Comparison of ENCODE assay signal across 9 cellular contexts in the genomic region with DNA sequence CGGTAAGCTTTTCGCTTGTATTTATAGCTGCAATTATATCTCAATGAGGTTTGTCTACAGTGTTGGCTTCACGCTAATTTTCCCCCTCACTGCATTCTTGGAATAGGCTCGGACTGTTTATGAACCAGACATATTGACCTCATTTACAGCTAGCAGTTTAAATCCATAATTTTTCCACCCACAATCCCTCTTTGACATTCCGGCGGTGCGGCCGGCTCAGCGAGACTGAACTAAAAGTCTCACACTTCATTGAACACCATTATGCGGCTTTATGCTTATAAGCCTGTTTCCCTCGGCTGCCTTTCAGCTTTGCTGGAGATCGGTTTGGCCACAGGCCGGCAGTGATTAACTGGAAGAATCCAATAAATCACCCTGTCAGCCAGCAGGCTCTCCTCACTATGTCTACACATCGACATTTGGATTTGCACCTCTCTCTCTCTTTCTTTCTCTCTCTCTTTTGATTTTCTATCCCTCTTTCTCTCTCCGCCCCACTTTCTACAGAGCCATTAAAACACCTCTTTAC.
A peak's percentile ranks its signal among the peaks of the same experiment; 100 is the strongest.
DNase-seq lines count a peak whose midpoint lies in the region; ATAC-seq and TF ChIP-seq lines count a peak whose summit lies in the region.
"Had no signal": no experiment of that assay in that cellular context is flagged by ENCODE, and none has a peak within 500 bp of the region (broad histone marks: within the 10 kb centered on the region; RNA-seq: fewer than 3 reads in every experiment).

No MANE protein-coding gene starts in this region.

- intact Hi-C loops in sigmoid colon (cut with DNase I), result no loop called here
- intact Hi-C loops in CD4-positive, alpha-beta T cell (cut with DNase I, micrococcal nuclease), result no loop called here

- DNase-seq in GM04504 (ENCODE audit: low read depth) (peak; percentile 87), NCI-H510A (lab: John Stamatoyannopoulos, UW) (peak; percentile 33), fibroblast of the aortic adventitia (ENCODE audit: low read depth) (peak; percentile 23), sigmoid colon (no peak), NAMALWA (ENCODE audit: low spot score) (no peak), NCI-H345 (lab: John Stamatoyannopoulos, UW) (no peak)
- no peak for DNase-seq in CD4-positive, alpha-beta T cell
- no peak for DNase-seq in activated naive CD4-positive, alpha-beta T cell treated with anti-CD3 and anti-CD28 coated beads, Interleukin-2, amount 50 U/mL, for 72 hours (ENCODE audit: low spot score in 2 of 2)
- DNase-seq: stimulated activated CD8-positive, alpha-beta memory T cell treated with anti-CD3 and anti-CD28 coated beads, Interleukin-4, amount 100 ng/mL, for 48 hours had no signal

- H3K4me3 ChIP-seq in fibroblast of the aortic adventitia (ENCODE audit: low read depth, low read length) (no peak overlapping the region), sigmoid colon (peak overlapping the region in 3 of 4 donors; percentile 5 to 25 (median 20))

- no peaks in the 10 kb centered on the region for H3K36me3 ChIP-seq in sigmoid colon

- peaks cover 0 to 20% (median 7%) of the 10 kb centered on the region in 4 donors for H3K4me1 ChIP-seq in sigmoid colon

- H3K4me1 Mint-ChIP-seq in CD4-positive, alpha-beta T cell (ENCODE audit: low read depth), result no peaks in the 10 kb centered on the region

- H3K4me3 Mint-ChIP-seq in CD4-positive, alpha-beta T cell, result no peak overlapping the region

- H3K9me3 Mint-ChIP-seq in CD4-positive, alpha-beta T cell, result no peaks in the 10 kb centered on the region
- H3K9me3 Mint-ChIP-seq in activated naive CD4-positive, alpha-beta T cell treated with anti-CD3 and anti-CD28 coated beads, Interleukin-2, amount 50 U/mL, for 72 hours, result no peaks in the 10 kb centered on the region

- 8 to 24% methylated on average over 15 of the region's 15 CpGs for WGBS in sigmoid colon, 2 donors

- no peak for ATAC-seq in CD4-positive, alpha-beta T cell (ENCODE audit: poor library complexity)
- ATAC-seq in activated naive CD4-positive, alpha-beta T cell treated with anti-CD3 and anti-CD28 coated beads, Interleukin-2, amount 50 U/mL, for 72 hours, result no peak

- TF ChIP-seq POLR2A in sigmoid colon (IDR thresholded peaks at IDR 0.05), result no peak

- no peak overlapping the region for H3K27ac Mint-ChIP-seq in CD4-positive, alpha-beta T cell
- no peak overlapping the region for H3K27ac Mint-ChIP-seq in activated naive CD4-positive, alpha-beta T cell treated with anti-CD3 and anti-CD28 coated beads, Interleukin-2, amount 50 U/mL, for 72 hours

- no peak for TF ChIP-seq CTCF in fibroblast of the aortic adventitia (IDR thresholded peaks at IDR 0.05; ENCODE audit: insufficient read depth, low read length)
- no peak for TF ChIP-seq CTCF in sigmoid colon (IDR thresholded peaks at IDR 0.05)
- no peak for TF ChIP-seq CTCF in CD4-positive, alpha-beta T cell (IDR thresholded peaks at IDR 0.05)

- H3K27me3 ChIP-seq in sigmoid colon, result peaks cover 0 to 30% (median 12%) of the 10 kb centered on the region in 3 donors
- peaks cover 9% of the 10 kb centered on the region for H3K27me3 ChIP-seq in CD4-positive, alpha-beta T cell (ENCODE audit: control insufficient read depth, insufficient read depth, low read length)

- H3K36me3 Mint-ChIP-seq in CD4-positive, alpha-beta T cell (ENCODE audit: low read depth), result no peaks in the 10 kb centered on the region
- no peaks in the 10 kb centered on the region for H3K36me3 Mint-ChIP-seq in activated naive CD4-positive, alpha-beta T cell treated with anti-CD3 and anti-CD28 coated beads, Interleukin-2, amount 50 U/mL, for 72 hours

- no peaks in the 10 kb centered on the region for H3K9me3 ChIP-seq in sigmoid colon
- no peaks in the 10 kb centered on the region for H3K9me3 ChIP-seq in CD4-positive, alpha-beta T cell (ENCODE audit: control insufficient read depth, low read length)

- CTCF ChIA-PET in CD4-positive, alpha-beta T cell (lab: Charles Lee), result no interaction called here

- TF ChIP-seq EP300 in sigmoid colon (IDR thresholded peaks at IDR 0.05), result no peak

- POLR2A ChIA-PET in CD4-positive, alpha-beta T cell (lab: Charles Lee), result no interaction called here

- H3K27ac ChIP-seq in sigmoid colon, result no peak overlapping the region
- no peak overlapping the region for H3K27ac ChIP-seq in CD4-positive, alpha-beta T cell (ENCODE audit: low read depth, low read length)

- peaks cover 29% of the 10 kb centered on the region for H3K27me3 Mint-ChIP-seq in CD4-positive, alpha-beta T cell

Comparison
In these comparisons a context has a peak if more than half of its experiments do, and no peak if none do; other contexts are left out.
1. DNase-seq: peak in GM04504 (single experiment), NCI-H510A (single experiment) and fibroblast of the aortic adventitia (single experiment); none in sigmoid colon (single experiment), CD4-positive, alpha-beta T cell (0 of 10), NAMALWA (single experiment), activated naive CD4-positive, alpha-beta T cell treated with anti-CD3 and anti-CD28 coated beads, Interleukin-2, amount 50 U/mL, for 72 hours (0 of 2) and NCI-H345 (single experiment).